In the genomic region with DNA sequence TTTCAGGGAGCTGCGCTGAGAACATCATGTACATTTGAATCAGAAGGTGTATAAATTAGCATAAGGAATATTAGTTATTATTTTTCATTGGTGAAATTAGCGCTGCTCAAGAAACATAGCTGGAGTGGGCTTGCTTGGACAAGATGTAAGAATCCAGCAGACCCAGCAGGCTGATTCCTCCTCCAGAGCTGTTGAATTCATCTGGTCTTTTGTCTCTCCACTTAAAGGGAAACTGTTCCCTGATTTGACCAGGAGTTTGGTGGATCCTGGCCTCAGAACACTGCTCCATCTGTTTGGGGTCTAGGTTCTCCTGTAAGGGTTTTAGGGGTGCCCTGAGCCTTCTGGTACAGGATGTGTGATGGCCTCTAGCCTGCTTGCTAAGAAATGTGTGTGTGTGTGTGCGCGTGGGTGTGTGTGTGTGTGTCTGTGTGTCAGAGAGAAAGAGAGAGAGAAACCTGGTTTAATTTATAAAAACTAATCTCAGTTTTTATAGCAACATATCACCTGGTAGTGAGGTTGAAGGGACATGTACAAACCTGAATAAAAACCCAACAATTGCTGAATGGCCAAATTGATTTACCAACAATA, we compare ENCODE assay signal across 1 cellular context.
TF ChIP-seq lines count a peak whose summit lies in the region.

No MANE protein-coding gene starts in this region.

TF ChIP-seq in SK-N-SH treated with all-trans-retinoic acid at 6 μM for 48 hours, 23 proteins besides CTCF, POLR2A, EP300 and RAD21 (continued from another document):
- TF ChIP-seq, protein P1, sequence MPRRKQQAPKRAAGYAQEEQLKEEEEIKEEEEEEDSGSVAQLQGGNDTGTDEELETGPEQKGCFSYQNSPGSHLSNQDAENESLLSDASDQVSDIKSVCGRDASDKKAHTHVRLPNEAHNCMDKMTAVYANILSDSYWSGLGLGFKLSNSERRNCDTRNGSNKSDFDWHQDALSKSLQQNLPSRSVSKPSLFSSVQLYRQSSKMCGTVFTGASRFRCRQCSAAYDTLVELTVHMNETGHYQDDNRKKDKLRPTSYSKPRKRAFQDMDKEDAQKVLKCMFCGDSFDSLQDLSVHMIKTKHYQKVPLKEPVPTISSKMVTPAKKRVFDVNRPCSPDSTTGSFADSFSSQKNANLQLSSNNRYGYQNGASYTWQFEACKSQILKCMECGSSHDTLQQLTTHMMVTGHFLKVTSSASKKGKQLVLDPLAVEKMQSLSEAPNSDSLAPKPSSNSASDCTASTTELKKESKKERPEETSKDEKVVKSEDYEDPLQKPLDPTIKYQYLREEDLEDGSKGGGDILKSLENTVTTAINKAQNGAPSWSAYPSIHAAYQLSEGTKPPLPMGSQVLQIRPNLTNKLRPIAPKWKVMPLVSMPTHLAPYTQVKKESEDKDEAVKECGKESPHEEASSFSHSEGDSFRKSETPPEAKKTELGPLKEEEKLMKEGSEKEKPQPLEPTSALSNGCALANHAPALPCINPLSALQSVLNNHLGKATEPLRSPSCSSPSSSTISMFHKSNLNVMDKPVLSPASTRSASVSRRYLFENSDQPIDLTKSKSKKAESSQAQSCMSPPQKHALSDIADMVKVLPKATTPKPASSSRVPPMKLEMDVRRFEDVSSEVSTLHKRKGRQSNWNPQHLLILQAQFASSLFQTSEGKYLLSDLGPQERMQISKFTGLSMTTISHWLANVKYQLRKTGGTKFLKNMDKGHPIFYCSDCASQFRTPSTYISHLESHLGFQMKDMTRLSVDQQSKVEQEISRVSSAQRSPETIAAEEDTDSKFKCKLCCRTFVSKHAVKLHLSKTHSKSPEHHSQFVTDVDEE (CRISPR knock-in tag; IDR thresholded peaks at IDR 0.05), result no peak
- TF ChIP-seq, protein P2, sequence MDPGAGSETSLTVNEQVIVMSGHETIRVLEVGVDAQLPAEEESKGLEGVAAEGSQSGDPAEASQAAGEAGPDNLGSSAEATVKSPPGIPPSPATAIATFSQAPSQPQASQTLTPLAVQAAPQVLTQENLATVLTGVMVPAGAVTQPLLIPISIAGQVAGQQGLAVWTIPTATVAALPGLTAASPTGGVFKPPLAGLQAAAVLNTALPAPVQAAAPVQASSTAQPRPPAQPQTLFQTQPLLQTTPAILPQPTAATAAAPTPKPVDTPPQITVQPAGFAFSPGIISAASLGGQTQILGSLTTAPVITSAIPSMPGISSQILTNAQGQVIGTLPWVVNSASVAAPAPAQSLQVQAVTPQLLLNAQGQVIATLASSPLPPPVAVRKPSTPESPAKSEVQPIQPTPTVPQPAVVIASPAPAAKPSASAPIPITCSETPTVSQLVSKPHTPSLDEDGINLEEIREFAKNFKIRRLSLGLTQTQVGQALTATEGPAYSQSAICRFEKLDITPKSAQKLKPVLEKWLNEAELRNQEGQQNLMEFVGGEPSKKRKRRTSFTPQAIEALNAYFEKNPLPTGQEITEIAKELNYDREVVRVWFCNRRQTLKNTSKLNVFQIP (CRISPR knock-in tag; IDR thresholded peaks at IDR 0.05; ENCODE audit: borderline replicate concordance, low read depth), result no peak
- TF ChIP-seq ZNF565 (CRISPR knock-in tag; conservative IDR thresholded peaks at IDR 0.05; ENCODE audit: low read depth) (no peak), OSR1 (CRISPR knock-in tag; IDR thresholded peaks at IDR 0.05) (no peak), TOX (CRISPR knock-in tag; IDR thresholded peaks at IDR 0.05; ENCODE audit: borderline replicate concordance) (no peak), ESRRG (CRISPR knock-in tag; IDR thresholded peaks at IDR 0.05) (no peak), ISL1 (CRISPR knock-in tag; IDR thresholded peaks at IDR 0.05) (no peak), ZNF8 (CRISPR knock-in tag; IDR thresholded peaks at IDR 0.05) (no peak), BACH2 (CRISPR knock-in tag; IDR thresholded peaks at IDR 0.05; ENCODE audit: borderline replicate concordance) (no peak), ARNTL (CRISPR knock-in tag; IDR thresholded peaks at IDR 0.05; ENCODE audit: borderline replicate concordance, low read depth) (no peak), CSDC2 (CRISPR knock-in tag; IDR thresholded peaks at IDR 0.05) (no peak)
- TF ChIP-seq, protein P3, sequence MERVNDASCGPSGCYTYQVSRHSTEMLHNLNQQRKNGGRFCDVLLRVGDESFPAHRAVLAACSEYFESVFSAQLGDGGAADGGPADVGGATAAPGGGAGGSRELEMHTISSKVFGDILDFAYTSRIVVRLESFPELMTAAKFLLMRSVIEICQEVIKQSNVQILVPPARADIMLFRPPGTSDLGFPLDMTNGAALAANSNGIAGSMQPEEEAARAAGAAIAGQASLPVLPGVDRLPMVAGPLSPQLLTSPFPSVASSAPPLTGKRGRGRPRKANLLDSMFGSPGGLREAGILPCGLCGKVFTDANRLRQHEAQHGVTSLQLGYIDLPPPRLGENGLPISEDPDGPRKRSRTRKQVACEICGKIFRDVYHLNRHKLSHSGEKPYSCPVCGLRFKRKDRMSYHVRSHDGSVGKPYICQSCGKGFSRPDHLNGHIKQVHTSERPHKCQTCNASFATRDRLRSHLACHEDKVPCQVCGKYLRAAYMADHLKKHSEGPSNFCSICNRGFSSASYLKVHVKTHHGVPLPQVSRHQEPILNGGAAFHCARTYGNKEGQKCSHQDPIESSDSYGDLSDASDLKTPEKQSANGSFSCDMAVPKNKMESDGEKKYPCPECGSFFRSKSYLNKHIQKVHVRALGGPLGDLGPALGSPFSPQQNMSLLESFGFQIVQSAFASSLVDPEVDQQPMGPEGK (CRISPR knock-in tag; IDR thresholded peaks at IDR 0.05; ENCODE audit: borderline replicate concordance), result no peak
- TF ChIP-seq, protein P4, sequence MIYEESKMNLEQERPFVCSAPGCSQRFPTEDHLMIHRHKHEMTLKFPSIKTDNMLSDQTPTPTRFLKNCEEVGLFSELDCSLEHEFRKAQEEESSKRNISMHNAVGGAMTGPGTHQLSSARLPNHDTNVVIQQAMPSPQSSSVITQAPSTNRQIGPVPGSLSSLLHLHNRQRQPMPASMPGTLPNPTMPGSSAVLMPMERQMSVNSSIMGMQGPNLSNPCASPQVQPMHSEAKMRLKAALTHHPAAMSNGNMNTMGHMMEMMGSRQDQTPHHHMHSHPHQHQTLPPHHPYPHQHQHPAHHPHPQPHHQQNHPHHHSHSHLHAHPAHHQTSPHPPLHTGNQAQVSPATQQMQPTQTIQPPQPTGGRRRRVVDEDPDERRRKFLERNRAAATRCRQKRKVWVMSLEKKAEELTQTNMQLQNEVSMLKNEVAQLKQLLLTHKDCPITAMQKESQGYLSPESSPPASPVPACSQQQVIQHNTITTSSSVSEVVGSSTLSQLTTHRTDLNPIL (CRISPR knock-in tag; IDR thresholded peaks at IDR 0.05; ENCODE audit: low read depth), result no peak
- TF ChIP-seq, protein P5, sequence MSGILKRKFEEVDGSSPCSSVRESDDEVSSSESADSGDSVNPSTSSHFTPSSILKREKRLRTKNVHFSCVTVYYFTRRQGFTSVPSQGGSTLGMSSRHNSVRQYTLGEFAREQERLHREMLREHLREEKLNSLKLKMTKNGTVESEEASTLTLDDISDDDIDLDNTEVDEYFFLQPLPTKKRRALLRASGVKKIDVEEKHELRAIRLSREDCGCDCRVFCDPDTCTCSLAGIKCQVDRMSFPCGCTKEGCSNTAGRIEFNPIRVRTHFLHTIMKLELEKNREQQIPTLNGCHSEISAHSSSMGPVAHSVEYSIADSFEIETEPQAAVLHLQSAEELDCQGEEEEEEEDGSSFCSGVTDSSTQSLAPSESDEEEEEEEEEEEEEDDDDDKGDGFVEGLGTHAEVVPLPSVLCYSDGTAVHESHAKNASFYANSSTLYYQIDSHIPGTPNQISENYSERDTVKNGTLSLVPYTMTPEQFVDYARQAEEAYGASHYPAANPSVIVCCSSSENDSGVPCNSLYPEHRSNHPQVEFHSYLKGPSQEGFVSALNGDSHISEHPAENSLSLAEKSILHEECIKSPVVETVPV (CRISPR knock-in tag; IDR thresholded peaks at IDR 0.05), result no peak
